Comparison of ENCODE assay signal across 35 cellular contexts in the genomic region with DNA sequence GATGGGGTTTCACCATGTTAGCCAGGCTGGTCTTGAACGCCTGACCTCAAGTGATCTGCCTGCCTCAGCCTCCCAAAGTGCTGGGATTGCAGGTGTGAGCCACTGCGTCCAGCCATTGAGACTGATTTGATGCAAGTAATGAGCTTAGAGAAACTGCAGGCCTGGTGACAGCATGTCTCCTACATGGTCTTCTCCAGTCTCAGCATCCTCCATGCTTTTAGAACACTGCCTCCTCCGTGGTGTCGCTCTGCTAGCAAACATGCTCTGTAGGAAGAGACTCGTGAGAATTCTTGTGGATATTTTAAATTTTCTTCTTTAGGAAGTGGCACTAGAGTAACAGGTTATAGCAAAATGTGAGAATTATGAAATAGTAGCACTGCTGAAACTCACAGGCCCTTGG.
"Had no signal": no experiment of that assay in that cellular context is flagged by ENCODE, and none has a peak within 500 bp of the region (broad histone marks: within the 10 kb centered on the region; RNA-seq: fewer than 3 reads in every experiment).

No MANE protein-coding gene starts in this region.

- DNase-seq: activated B cell treated with CpG ODN at 0.5 μM for 24 hours; activated CD4-positive, alpha-beta memory T cell treated with anti-CD3 and anti-CD28 coated beads for 36 hours; activated CD4-positive, alpha-beta T cell treated with anti-CD3 and anti-CD28 coated beads for 36 hours; activated CD4-positive, alpha-beta T cell treated with anti-CD3 and anti-CD28 coated beads, Interleukin-2, amount 10 ng/mL, durations not matched to agents 24 days and 14 days; activated CD8-positive, alpha-beta memory T cell treated with anti-CD3 and anti-CD28 coated beads, Interleukin-2, amount 10 ng/mL, durations not matched to agents 7 days and 5 days; activated CD8-positive, alpha-beta memory T cell treated with anti-CD3 and anti-CD28 coated beads, Interleukin-2, amount 50 U/mL, for 48 hours; activated CD8-positive, alpha-beta T cell treated with anti-CD3 and anti-CD28 coated beads, Interleukin-2, amount 10 ng/mL, durations not matched to agents 7 days and 5 days; activated gamma-delta T cell; activated naive CD4-positive, alpha-beta T cell; activated naive CD4-positive, alpha-beta T cell treated with anti-CD3 and anti-CD28 coated beads, Interleukin-2, amount 10 ng/mL, durations not matched to agents 7 days and 5 days; activated naive CD8-positive, alpha-beta T cell treated with anti-CD3 and anti-CD28 coated beads, Interleukin-2, amount 10 ng/mL, durations not matched to agents 7 days and 5 days; activated T-cell treated with anti-CD3 and anti-CD28 coated beads for 4 hours; activated T-cell treated with anti-CD3 and anti-CD28 coated beads, Interleukin-2, amount 50 U/mL, for 24 hours; activated T-cell treated with anti-CD3 and anti-CD28 coated beads, Interleukin-2, amount 50 U/mL, for 72 hours; central memory CD4-positive, alpha-beta T cell; effector CD4-positive, alpha-beta T cell; effector memory CD8-positive, alpha-beta T cell; esophagus squamous epithelium; foreskin melanocyte; heart right ventricle; T-helper 1 cell; T-helper 17 cell; T1000; WERI-Rb-1 had no signal

- ATAC-seq: activated CD4-positive, alpha-beta T cell treated with anti-CD3 and anti-CD28 coated beads for 36 hours; activated CD4-positive, CD25-positive, alpha-beta regulatory T cell treated with anti-CD3 and anti-CD28 coated beads, Interleukin-2, amount 50 U/mL, for 24 hours; activated CD8-positive, alpha-beta memory T cell treated with anti-CD3 and anti-CD28 coated beads, Interleukin-2, amount 10 ng/mL, durations not matched to agents 7 days and 5 days; activated CD8-positive, alpha-beta T cell treated with anti-CD3 and anti-CD28 coated beads, Interleukin-2, amount 10 ng/mL, durations not matched to agents 7 days and 5 days; activated naive CD4-positive, alpha-beta T cell treated with anti-CD3 and anti-CD28 coated beads, Interleukin-2, amount 50 U/mL, for 72 hours; activated T-cell treated with anti-CD3 and anti-CD28 coated beads, Interleukin-2, amount 50 U/mL, for 72 hours; effector memory CD8-positive, alpha-beta T cell; gastroesophageal sphincter; heart right ventricle; T-helper 17 cell had no signal

- H3K9me3 ChIP-seq: ascending aorta, breast epithelium, esophagus squamous epithelium, gastroesophageal sphincter, heart right ventricle had no signal

- H3K27me3 Mint-ChIP-seq: brain had no signal

- H3K27me3 ChIP-seq: ascending aorta, breast epithelium, cardiac muscle cell had no signal

- H3K4me1 Mint-ChIP-seq: activated B cell treated with CpG ODN at 0.5 μM for 24 hours; activated CD4-positive, alpha-beta T cell treated with anti-CD3 and anti-CD28 coated beads, Interleukin-2, amount 10 ng/mL, durations not matched to agents 24 days and 14 days; activated naive CD8-positive, alpha-beta T cell treated with anti-CD3 and anti-CD28 coated beads, Interleukin-2, amount 10 ng/mL, durations not matched to agents 7 days and 5 days had no signal

- H3K27ac ChIP-seq: ascending aorta, breast epithelium, cardiac muscle cell, coronary artery, epithelial cell of prostate, esophagus squamous epithelium, gastroesophageal sphincter, heart right ventricle, WERI-Rb-1 had no signal

- H3K9me3 Mint-ChIP-seq: activated B cell treated with CpG ODN at 0.5 μM for 24 hours; activated CD4-positive, alpha-beta memory T cell treated with anti-CD3 and anti-CD28 coated beads for 36 hours; activated CD4-positive, alpha-beta T cell treated with anti-CD3 and anti-CD28 coated beads, Interleukin-2, amount 10 ng/mL, durations not matched to agents 24 days and 14 days; activated naive CD4-positive, alpha-beta T cell treated with anti-CD3 and anti-CD28 coated beads, Interleukin-2, amount 10 ng/mL, durations not matched to agents 7 days and 5 days; activated naive CD4-positive, alpha-beta T cell treated with anti-CD3 and anti-CD28 coated beads, Interleukin-2, amount 50 U/mL, for 72 hours; activated naive CD8-positive, alpha-beta T cell treated with anti-CD3 and anti-CD28 coated beads, Interleukin-2, amount 10 ng/mL, durations not matched to agents 7 days and 5 days; activated T-cell treated with anti-CD3 and anti-CD28 coated beads, Interleukin-2, amount 50 U/mL, for 24 hours; activated T-cell treated with anti-CD3 and anti-CD28 coated beads, Interleukin-2, amount 50 U/mL, for 72 hours; dendritic cell treated with granulocyte-macrophage colony-stimulating factor and Interleukin-4, amounts not matched to agents 40 ng/mL and 50 ng/mL, for 4 days; effector memory CD8-positive, alpha-beta T cell; T-helper 2 cell treated with Interferon-gamma antibody and Interleukin-4, amounts not matched to agents 5 μg/mL and 100 μg/mL, for 36 hours had no signal

- H3K27ac Mint-ChIP-seq: activated B cell treated with CpG ODN at 0.5 μM for 24 hours; activated CD4-positive, alpha-beta memory T cell treated with anti-CD3 and anti-CD28 coated beads for 36 hours; activated CD4-positive, alpha-beta T cell treated with anti-CD3 and anti-CD28 coated beads for 36 hours; activated CD4-positive, alpha-beta T cell treated with anti-CD3 and anti-CD28 coated beads, Interleukin-2, amount 10 ng/mL, durations not matched to agents 24 days and 14 days; activated CD8-positive, alpha-beta memory T cell treated with anti-CD3 and anti-CD28 coated beads, Interleukin-2, amount 10 ng/mL, durations not matched to agents 7 days and 5 days; activated CD8-positive, alpha-beta T cell treated with anti-CD3 and anti-CD28 coated beads, Interleukin-2, amount 10 ng/mL, durations not matched to agents 7 days and 5 days; activated naive CD4-positive, alpha-beta T cell treated with anti-CD3 and anti-CD28 coated beads, Interleukin-2, amount 10 ng/mL, durations not matched to agents 7 days and 5 days; activated naive CD4-positive, alpha-beta T cell treated with anti-CD3 and anti-CD28 coated beads, Interleukin-2, amount 50 U/mL, for 72 hours; activated naive CD8-positive, alpha-beta T cell treated with anti-CD3 and anti-CD28 coated beads, Interleukin-2, amount 10 ng/mL, durations not matched to agents 7 days and 5 days; activated T-cell treated with anti-CD3 and anti-CD28 coated beads, Interleukin-2, amount 50 U/mL, for 24 hours; activated T-cell treated with anti-CD3 and anti-CD28 coated beads, Interleukin-2, amount 50 U/mL, for 72 hours; brain; dendritic cell treated with granulocyte-macrophage colony-stimulating factor and Interleukin-4, amounts not matched to agents 40 ng/mL and 50 ng/mL, for 4 days; T-helper 17 cell; T-helper 2 cell treated with Interferon-gamma antibody and Interleukin-4, amounts not matched to agents 5 μg/mL and 100 μg/mL, for 36 hours had no signal

- H3K4me3 ChIP-seq: ascending aorta, breast epithelium, cardiac muscle cell, coronary artery, esophagus squamous epithelium, gastroesophageal sphincter, heart right ventricle had no signal

- H3K36me3 ChIP-seq: ascending aorta, breast epithelium, cardiac muscle cell, esophagus squamous epithelium, gastroesophageal sphincter, heart right ventricle, WERI-Rb-1 had no signal

- H3K4me3 Mint-ChIP-seq: activated B cell treated with CpG ODN at 0.5 μM for 24 hours; activated CD4-positive, alpha-beta memory T cell treated with anti-CD3 and anti-CD28 coated beads for 36 hours; activated CD4-positive, alpha-beta T cell treated with anti-CD3 and anti-CD28 coated beads for 36 hours; activated CD4-positive, alpha-beta T cell treated with anti-CD3 and anti-CD28 coated beads, Interleukin-2, amount 10 ng/mL, durations not matched to agents 24 days and 14 days; activated CD8-positive, alpha-beta memory T cell treated with anti-CD3 and anti-CD28 coated beads, Interleukin-2, amount 10 ng/mL, durations not matched to agents 7 days and 5 days; activated CD8-positive, alpha-beta T cell treated with anti-CD3 and anti-CD28 coated beads, Interleukin-2, amount 10 ng/mL, durations not matched to agents 7 days and 5 days; activated naive CD4-positive, alpha-beta T cell treated with anti-CD3 and anti-CD28 coated beads, Interleukin-2, amount 10 ng/mL, durations not matched to agents 7 days and 5 days; activated naive CD8-positive, alpha-beta T cell treated with anti-CD3 and anti-CD28 coated beads, Interleukin-2, amount 10 ng/mL, durations not matched to agents 7 days and 5 days; activated T-cell treated with anti-CD3 and anti-CD28 coated beads, Interleukin-2, amount 50 U/mL, for 24 hours; activated T-cell treated with anti-CD3 and anti-CD28 coated beads, Interleukin-2, amount 50 U/mL, for 72 hours; brain; dendritic cell treated with granulocyte-macrophage colony-stimulating factor and Interleukin-4, amounts not matched to agents 40 ng/mL and 50 ng/mL, for 4 days; effector memory CD8-positive, alpha-beta T cell; T-helper 17 cell; T-helper 2 cell treated with Interferon-gamma antibody and Interleukin-4, amounts not matched to agents 5 μg/mL and 100 μg/mL, for 36 hours had no signal

- H3K36me3 Mint-ChIP-seq: activated CD4-positive, alpha-beta memory T cell treated with anti-CD3 and anti-CD28 coated beads for 36 hours; activated CD8-positive, alpha-beta memory T cell treated with anti-CD3 and anti-CD28 coated beads, Interleukin-2, amount 10 ng/mL, durations not matched to agents 7 days and 5 days; activated naive CD4-positive, alpha-beta T cell treated with anti-CD3 and anti-CD28 coated beads, Interleukin-2, amount 10 ng/mL, durations not matched to agents 7 days and 5 days; activated naive CD4-positive, alpha-beta T cell treated with anti-CD3 and anti-CD28 coated beads, Interleukin-2, amount 50 U/mL, for 72 hours; activated naive CD8-positive, alpha-beta T cell treated with anti-CD3 and anti-CD28 coated beads, Interleukin-2, amount 10 ng/mL, durations not matched to agents 7 days and 5 days; brain had no signal

- H3K4me1 ChIP-seq: ascending aorta, breast epithelium, esophagus squamous epithelium, gastroesophageal sphincter had no signal
